Comparison of ENCODE assay signal across 19 cellular contexts in the genomic region with DNA sequence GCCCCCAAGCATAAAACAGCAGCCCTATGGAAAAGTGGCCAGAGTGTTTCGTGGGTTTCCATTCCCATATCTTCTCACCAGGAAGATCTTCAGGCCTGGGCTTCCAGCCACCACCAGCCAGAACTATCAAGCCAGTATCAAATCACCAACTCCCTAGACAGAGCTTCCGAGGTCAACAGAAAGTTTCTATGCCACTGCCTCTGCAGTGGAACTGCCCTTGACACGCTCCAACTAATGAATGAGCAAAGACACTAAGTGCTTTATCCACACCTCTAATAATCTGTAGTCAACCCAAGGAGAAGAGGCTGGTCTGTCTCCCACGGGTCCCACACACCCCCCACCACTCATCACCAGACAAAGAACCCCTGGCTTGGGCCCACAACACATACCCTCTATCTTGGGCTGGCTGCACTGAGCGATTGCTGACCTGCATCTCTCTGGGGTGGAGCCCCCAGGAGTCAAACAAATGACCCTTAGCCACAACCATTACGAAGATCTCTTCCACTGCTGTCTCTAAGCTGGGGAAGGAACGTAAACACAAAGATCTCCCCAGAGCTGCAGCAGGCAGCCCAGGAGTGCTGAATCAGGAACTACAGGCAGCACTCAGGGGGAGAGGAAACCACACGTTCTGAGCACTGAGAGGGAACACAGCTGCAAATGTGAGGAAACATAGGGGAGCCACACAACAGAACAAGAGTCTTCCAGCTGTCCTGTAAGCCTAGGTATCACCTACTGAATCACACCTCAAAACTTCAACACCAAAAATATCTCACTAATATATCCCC. TPM values are rescaled to one million over a fixed set of nuclear protein-coding genes. Genes with fewer than 3 reads are reported as not detected.
DNase-seq lines count a peak whose midpoint lies in the region; ATAC-seq and TF ChIP-seq lines count a peak whose summit lies in the region.
"Had no signal": no experiment of that assay in that cellular context is flagged by ENCODE, and none has a peak within 500 bp of the region (broad histone marks: within the 10 kb centered on the region; RNA-seq: fewer than 3 reads in every experiment).

No MANE protein-coding gene starts in this region.

- H3K4me3 Mint-ChIP-seq in naive B cell: peak overlapping the region in 7 of 8 donors; percentile 73 to 86 (median 82)
- H3K4me3 Mint-ChIP-seq: T-helper 2 cell treated with Interferon-gamma antibody and Interleukin-4, amounts not matched to agents 5 μg/mL and 100 μg/mL, for 36 hours had no signal

- DNase-seq in DND-41 (no peak), Kasumi-1 (lab: John Stamatoyannopoulos, UW) (peak; percentile 87 to 89), SKM-1 (lab: John Stamatoyannopoulos, UW; ENCODE audit: unreplicated experiment) (peak; percentile 34), naive B cell (peak; percentile 51), DMS53 treated with DMSO at 0.1 percent for 48 hours (lab: John Stamatoyannopoulos, UW; ENCODE audit: unreplicated experiment) (no peak)
- DNase-seq: activated effector memory CD4-positive, alpha-beta T cell treated with Interleukin-2 at 50 U/mL for 16 hours; adrenal gland; NCI-H187 treated with DMSO at 0.1 percent for 48 hours; NCI-H345; NK-92 treated with Interleukin-12 subunit alpha and Interleukin-12 subunit beta, amount 100 ng/mL, for 24 hours; SJCRH30; stimulated activated CD4-positive, alpha-beta T cell treated with anti-CD3 and anti-CD28 coated beads, Interleukin-2, amount 100 ng/mL, for 24 hours had no signal

- no peak for TF ChIP-seq CTCF in DND-41 (IDR thresholded peaks at IDR 0.05; ENCODE audit: borderline replicate concordance, extremely low read depth, low read length, poor library complexity, severe bottlenecking)

- no peaks in the 10 kb centered on the region for H3K27me3 Mint-ChIP-seq in naive B cell

- no peak overlapping the region for H3K27ac ChIP-seq in DND-41 (ENCODE audit: low read length)
- H3K27ac ChIP-seq: adrenal gland, cardiac muscle cell, SJCRH30, vagina had no signal

- H3K4me1 ChIP-seq in DND-41 (ENCODE audit: insufficient read depth, low read length): no peaks in the 10 kb centered on the region
- H3K4me1 ChIP-seq: adrenal gland, SJCRH30, vagina had no signal

- peak; percentile 29; the same call in 1 of the 3 replicates for ATAC-seq in DND-41 (ENCODE audit: insufficient read depth, low read depth)
- ATAC-seq in naive B cell (ENCODE audit: low read depth in 2 of 2): peak; percentile 95 to 96
- ATAC-seq in GM21737 (IDR thresholded peaks at IDR 0.05; ENCODE audit: unreplicated experiment): no peak
- ATAC-seq in GM19455 (IDR thresholded peaks at IDR 0.05; ENCODE audit: unreplicated experiment): no peak
- ATAC-seq: left lobe of liver had no signal

- no peaks in the 10 kb centered on the region for H3K27me3 ChIP-seq in DND-41 (ENCODE audit: insufficient read depth, low read length, poor library complexity)
- H3K27me3 ChIP-seq: adrenal gland, cardiac muscle cell, SJCRH30, vagina had no signal

- peaks cover 3% of the 10 kb centered on the region for H3K9me3 ChIP-seq in DND-41 (ENCODE audit: insufficient read depth, low read length, severe bottlenecking)
- H3K9me3 ChIP-seq: adrenal gland, SJCRH30, vagina had no signal

- no peak overlapping the region for H3K9ac ChIP-seq in DND-41 (ENCODE audit: low read depth, low read length)

- H3K36me3 ChIP-seq in DND-41 (ENCODE audit: insufficient read depth, low read length): no peaks in the 10 kb centered on the region
- H3K36me3 ChIP-seq: adrenal gland, cardiac muscle cell, SJCRH30, vagina had no signal

- no peak overlapping the region for H3K4me3 ChIP-seq in DND-41 (ENCODE audit: low read depth in 1 of 2, low read length in 2 of 2)
- H3K4me3 ChIP-seq: adrenal gland, cardiac muscle cell, SJCRH30, vagina had no signal

- H3K4me1 Mint-ChIP-seq in naive B cell: peaks cover 32 to 41% (median 38%) of the 10 kb centered on the region in 3 donors

- H3K27ac Mint-ChIP-seq in naive B cell: peak overlapping the region; percentile 58 to 89 (median 80)
- H3K27ac Mint-ChIP-seq: T-helper 2 cell treated with Interferon-gamma antibody and Interleukin-4, amounts not matched to agents 5 μg/mL and 100 μg/mL, for 36 hours had no signal

- peaks cover 0 to 20% (median 7%) of the 10 kb centered on the region in 7 donors for H3K9me3 Mint-ChIP-seq in naive B cell

- H4K20me1 ChIP-seq in DND-41 (ENCODE audit: insufficient read depth, low read length): no peaks in the 10 kb centered on the region

- no peaks in the 10 kb centered on the region for H3K79me2 ChIP-seq in DND-41 (ENCODE audit: insufficient read depth, low read length)

- H3K36me3 Mint-ChIP-seq in naive B cell: peaks cover 6 to 14% of the 10 kb centered on the region in 2 donors

- no peak overlapping the region for H2AFZ ChIP-seq in DND-41 (ENCODE audit: low read depth, low read length)

- H3K4me2 ChIP-seq in DND-41 (ENCODE audit: insufficient read depth, low read length): no peak overlapping the region

RNA-seq across cellular contexts. Expression of gene OR5AN1, which starts 9.7 kb away (rescaled TPM):
- not detected for polyA plus RNA-seq in naive B cell (ENCODE audit: low read depth in 6 of 6)
- polyA plus RNA-seq: adrenal gland, cardiac muscle cell, esophagus had no signal

RNA-seq across cellular contexts. Expression of gene OR5A2, which starts 57.8 kb away (rescaled TPM):
- not detected for polyA plus RNA-seq in naive B cell (ENCODE audit: low read depth in 6 of 6)
- polyA plus RNA-seq: adrenal gland, cardiac muscle cell, esophagus had no signal

Comparison
In these comparisons a context has a peak if more than half of its experiments do, and no peak if none do; other contexts are left out.
1. ATAC-seq: peak in DND-41 (single experiment) and naive B cell (2 of 2); none in GM21737 (single experiment) and GM19455 (single experiment).
2. DNase-seq: peak in Kasumi-1 (2 of 2), SKM-1 (single experiment) and naive B cell (single experiment); none in DND-41 (single experiment) and DMS53 treated with DMSO at 0.1 percent for 48 hours (single experiment).